In genomic region chr2:238433941-238434845, GRCh38 we compare ENCODE assay signal across 14 cellular contexts. TPM values are rescaled to one million over a fixed set of nuclear protein-coding genes. Genes with fewer than 3 reads are reported as not detected.
DNase-seq lines count a peak whose midpoint lies in the region; ATAC-seq, FAIRE-seq and TF ChIP-seq lines count a peak whose summit lies in the region.
"Had no signal": no experiment of that assay in that cellular context is flagged by ENCODE, and none has a peak within 500 bp of the region (broad histone marks: within the 10 kb centered on the region; RNA-seq: fewer than 3 reads in every experiment).

No MANE protein-coding gene starts in this region.

- no peaks in the 10 kb centered on the region for H3K27me3 Mint-ChIP-seq in MCF 10A (ENCODE audit: insufficient read depth, unreplicated experiment)
- no peaks in the 10 kb centered on the region for H3K27me3 Mint-ChIP-seq in stimulated activated naive B cell treated with anti-CD40 and anti-IgM and Interleukin-4, amounts not matched to agents 10 μg/mL and 1 μg/mL and 100 μg/mL, for 72 hours

- H3K9me3 Mint-ChIP-seq in MCF 10A (ENCODE audit: unreplicated experiment), result no peaks in the 10 kb centered on the region
- H3K9me3 Mint-ChIP-seq in stimulated activated naive B cell treated with anti-CD40 and anti-IgM and Interleukin-4, amounts not matched to agents 10 μg/mL and 1 μg/mL and 100 μg/mL, for 72 hours, result no peaks in the 10 kb centered on the region

- H3K9me3 ChIP-seq in breast epithelium (peaks cover 0 to 8% of the 10 kb centered on the region in 2 donors), sigmoid colon (no peaks in the 10 kb centered on the region)

- no peak for ATAC-seq in stimulated activated naive B cell treated with anti-CD40 and anti-IgM and Interleukin-4, amounts not matched to agents 10 μg/mL and 1 μg/mL and 100 μg/mL, for 72 hours (replicated peaks)
- no peak for ATAC-seq in GM21786 (IDR thresholded peaks at IDR 0.05; ENCODE audit: unreplicated experiment)

- WGBS in sigmoid colon, 2 donors, result 92 to 94% methylated on average over 13 of the region's 13 CpGs

- intact Hi-C loops in MCF 10A (cut with micrococcal nuclease), result no loop called here
- intact Hi-C loops in breast epithelium (cut with DNase I; ENCODE audit: low total_unique reads), result no loop called here
- intact Hi-C loops in sigmoid colon (cut with DNase I), result no loop called here

- H3K4me3 ChIP-seq in breast epithelium, result no peak overlapping the region
- H3K4me3 ChIP-seq in WI38 (ENCODE audit: low read depth, low read length), result peak overlapping the region; percentile 15; the same call in 1 of the 2 replicates
- H3K4me3 ChIP-seq in sigmoid colon, result no peak overlapping the region
- H3K4me3 ChIP-seq: dorsolateral prefrontal cortex had no signal

- H3K36me3 ChIP-seq in breast epithelium (no peaks in the 10 kb centered on the region), sigmoid colon (peaks cover 0 to 57% (median 26%) of the 10 kb centered on the region in 4 donors)

- DNase-seq in MCF 10A (ENCODE audit: unreplicated experiment) (peak; percentile 65), breast epithelium (ENCODE audit: low spot score in 2 of 2) (no peak), fibroblast of peridontal ligament (ENCODE audit: extremely low read depth) (peak; percentile 98), GM12891 (ENCODE audit: insufficient read length, low spot score) (no peak), sigmoid colon (no peak)
- DNase-seq in stimulated activated naive B cell treated with anti-CD40 and anti-IgM and Interleukin-4, amounts not matched to agents 10 μg/mL and 1 μg/mL and 100 μg/mL, for 72 hours, result no peak
- DNase-seq: AML-193; dorsolateral prefrontal cortex; Kasumi-1; NCI-H2171 treated with DMSO at 0.1 percent for 48 hours; stimulated activated CD4-positive, alpha-beta T cell treated with anti-CD3 and anti-CD28 coated beads, Interleukin-12 subunit alpha, Interleukin-12 subunit beta, amount 100 ng/mL, for 4 hours had no signal

- H3K27ac ChIP-seq in breast epithelium, result no peak overlapping the region
- no peak overlapping the region for H3K27ac ChIP-seq in sigmoid colon
- H3K27ac ChIP-seq: dorsolateral prefrontal cortex had no signal

- POLR2A ChIA-PET in MCF 10A (lab: Yijun Ruan, JAX), result no interaction called here

- TF ChIP-seq CTCF in MCF 10A (IDR thresholded peaks at IDR 0.05; ENCODE audit: unreplicated experiment), result no peak
- no peak for TF ChIP-seq CTCF in breast epithelium (IDR thresholded peaks at IDR 0.05)
- no peak for TF ChIP-seq CTCF in WI38 (IDR thresholded peaks at IDR 0.05; ENCODE audit: low read depth, low read length)
- no peak for TF ChIP-seq CTCF in sigmoid colon (IDR thresholded peaks at IDR 0.05)

- no peak for TF ChIP-seq EP300 in sigmoid colon (IDR thresholded peaks at IDR 0.05)

- peak overlapping the region; percentile 75 for H3K27ac Mint-ChIP-seq in MCF 10A (ENCODE audit: low read depth, unreplicated experiment)
- peak overlapping the region; percentile 68 for H3K27ac Mint-ChIP-seq in stimulated activated naive B cell treated with anti-CD40 and anti-IgM and Interleukin-4, amounts not matched to agents 10 μg/mL and 1 μg/mL and 100 μg/mL, for 72 hours

- no peak overlapping the region for H3K4me3 Mint-ChIP-seq in MCF 10A (ENCODE audit: unreplicated experiment)
- no peak overlapping the region for H3K4me3 Mint-ChIP-seq in stimulated activated naive B cell treated with anti-CD40 and anti-IgM and Interleukin-4, amounts not matched to agents 10 μg/mL and 1 μg/mL and 100 μg/mL, for 72 hours

- H3K4me1 Mint-ChIP-seq in MCF 10A (ENCODE audit: insufficient read depth, unreplicated experiment), result peaks cover 39% of the 10 kb centered on the region
- peaks cover 24 to 55% of the 10 kb centered on the region in 2 donors for H3K4me1 Mint-ChIP-seq in stimulated activated naive B cell treated with anti-CD40 and anti-IgM and Interleukin-4, amounts not matched to agents 10 μg/mL and 1 μg/mL and 100 μg/mL, for 72 hours

- TF ChIP-seq POLR2A in breast epithelium (IDR thresholded peaks at IDR 0.05), result no peak
- TF ChIP-seq POLR2A in GM12891 (IDR thresholded peaks at IDR 0.05; ENCODE audit: low read depth, low read length), result no peak
- no peak for TF ChIP-seq POLR2A in sigmoid colon (IDR thresholded peaks at IDR 0.05)

- no TSS peak for BruUV-seq in MCF 10A (replicated peaks; lab: Mats Ljungman, UMichigan)

- H3K4me1 ChIP-seq in breast epithelium (peaks cover 0 to 4% of the 10 kb centered on the region in 2 donors), sigmoid colon (peaks cover 0 to 12% (median 1%) of the 10 kb centered on the region in 4 donors)

- CTCF ChIA-PET in MCF 10A (lab: Yijun Ruan, JAX), result interaction anchor here (0.6 kb wide), 2 partner anchors 43 to 66 kb away, joined by 3 read pairs; no protein-coding TSS in a partner anchor

- H3K36me3 Mint-ChIP-seq in MCF 10A (ENCODE audit: insufficient read depth, unreplicated experiment), result peaks cover 83% of the 10 kb centered on the region
- H3K36me3 Mint-ChIP-seq in stimulated activated naive B cell treated with anti-CD40 and anti-IgM and Interleukin-4, amounts not matched to agents 10 μg/mL and 1 μg/mL and 100 μg/mL, for 72 hours, result peaks cover 47 to 52% of the 10 kb centered on the region in 2 donors

- FAIRE-seq in GM12891 (lab: Jason Lieb, UNC), result no peak
- FAIRE-seq: RCC 7860 had no signal

- H3K27me3 ChIP-seq in breast epithelium (no peaks in the 10 kb centered on the region), sigmoid colon (no peaks in the 10 kb centered on the region)
- H3K27me3 ChIP-seq: dorsolateral prefrontal cortex had no signal

TF ChIP-seq in GM12891, 5 proteins besides CTCF, POLR2A, EP300 and RAD21:
- TF ChIP-seq TAF1 (IDR thresholded peaks at IDR 0.05; ENCODE audit: low read depth, low read length) (no peak), POU2F2 (IDR thresholded peaks at IDR 0.05; ENCODE audit: low read depth, low read length) (no peak), SPI1 (IDR thresholded peaks at IDR 0.05; ENCODE audit: low read depth, low read length) (no peak), POLR2AphosphoS5 (IDR thresholded peaks at IDR 0.05; ENCODE audit: low read depth, low read length) (no peak), PAX5 (IDR thresholded peaks at IDR 0.05; ENCODE audit: insufficient read depth, low read length, severe bottlenecking) (no peak)

RNA-seq across cellular contexts. Expression of gene ASB1, which starts 7.5 kb away (rescaled TPM):
- total RNA-seq in MCF 10A (2022) (104 and 113 TPM in 2 replicates), breast epithelium (10 to 100 TPM; 11.2 to 18.7 (median 18.4) TPM), sigmoid colon (10 to 100 TPM; 13.6 to 36.0 (median 15.3) TPM)
- polyA plus RNA-seq in GM12891 (2012; ENCODE audit: low read depth, missing spikeins), result 19.4 TPM
- 10 to 100 TPM in 1 of 3 donors, 1 to 10 TPM in 2; 3.5 to 20.2 (median 6.0) TPM for polyA plus RNA-seq in sigmoid colon

Comparison
In these comparisons a context has a peak if more than half of its experiments do, and no peak if none do; other contexts are left out.
1. DNase-seq: peak in MCF 10A (single experiment) and fibroblast of peridontal ligament (single experiment); none in breast epithelium (0 of 2), stimulated activated naive B cell treated with anti-CD40 and anti-IgM and Interleukin-4, amounts not matched to agents 10 μg/mL and 1 μg/mL and 100 μg/mL, for 72 hours (single experiment), GM12891 (single experiment) and sigmoid colon (single experiment).